Comparison of ENCODE assay signal across 26 cellular contexts in the genomic region with DNA sequence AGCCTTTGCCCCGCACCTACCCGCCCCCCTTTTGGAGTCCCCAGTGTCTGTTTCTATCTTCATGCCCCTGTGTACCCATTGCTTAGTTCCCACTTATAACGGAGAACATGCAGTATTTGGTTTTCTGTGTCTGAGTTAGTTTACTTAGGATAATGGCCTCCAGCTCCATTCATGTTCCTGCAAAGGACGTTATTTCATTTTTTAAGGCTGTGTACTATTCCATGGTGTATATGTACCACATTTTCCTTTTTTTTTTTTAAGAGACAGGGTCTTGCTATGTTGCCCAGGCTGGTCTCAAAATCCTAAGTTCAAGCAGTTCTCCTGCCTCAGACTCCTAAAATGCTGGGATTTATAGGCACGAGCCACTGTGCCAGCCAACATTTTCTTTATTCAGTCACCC. TPM values are rescaled to one million over a fixed set of nuclear protein-coding genes. Genes with fewer than 3 reads are reported as not detected.
"Had no signal": no experiment of that assay in that cellular context is flagged by ENCODE, and none has a peak within 500 bp of the region (broad histone marks: within the 10 kb centered on the region; RNA-seq: fewer than 3 reads in every experiment).

No MANE protein-coding gene starts in this region.

- H3K4me2 ChIP-seq: PC-9 had no signal

- H3K4me3 Mint-ChIP-seq: activated CD4-positive, alpha-beta T cell treated with anti-CD3 and anti-CD28 coated beads, Interleukin-2, amount 10 ng/mL, durations not matched to agents 24 days and 14 days; activated naive CD4-positive, alpha-beta T cell treated with anti-CD3 and anti-CD28 coated beads, Interleukin-2, amount 10 ng/mL, durations not matched to agents 7 days and 5 days; activated naive CD8-positive, alpha-beta T cell; activated naive CD8-positive, alpha-beta T cell treated with anti-CD3 and anti-CD28 coated beads, Interleukin-2, amount 50 U/mL, for 24 hours; activated T-cell treated with anti-CD3 and anti-CD28 coated beads, Interleukin-2, amount 50 U/mL, for 4 hours; activated T-helper 1 cell treated with anti-CD3 and anti-CD28 coated beads, Interleukin-12 subunit alpha, Interleukin-12 subunit beta, Interleukin-2, Interleukin-4 antibody, amounts not matched to agents 30 ng/mL and 10 ng/mL and 1 ng/mL, durations not matched to agents 14 hours and 24 hours and 36 hours; T-helper 1 cell treated with Interleukin-12 subunit alpha and Interleukin-12 subunit beta and Interleukin-4 antibody, amounts not matched to agents 30 μg/mL and 1 μg/mL, for 36 hours had no signal

- H2AFZ ChIP-seq: PC-9 had no signal

- ATAC-seq: activated naive CD8-positive, alpha-beta T cell treated with anti-CD3 and anti-CD28 coated beads, Interleukin-2, amount 50 U/mL, for 24 hours had no signal

- DNase-seq: activated CD4-positive, alpha-beta T cell treated with anti-CD3 and anti-CD28 coated beads, Interleukin-2, amount 10 ng/mL, durations not matched to agents 24 days and 14 days; activated CD4-positive, alpha-beta T cell treated with anti-CD3 and anti-CD28 coated beads, Interleukin-2, amount 50 U/mL, for 4 hours; activated naive CD4-positive, alpha-beta T cell treated with anti-CD3 and anti-CD28 coated beads, Interleukin-2, amount 10 ng/mL, durations not matched to agents 7 days and 5 days; activated naive CD8-positive, alpha-beta T cell treated with anti-CD3 and anti-CD28 coated beads, Interleukin-2, amount 50 U/mL, for 24 hours; activated T-cell treated with anti-CD3 and anti-CD28 coated beads, Interleukin-2, amount 50 U/mL, for 4 hours; anterior cingulate cortex; caudate nucleus; cerebellar nuclear complex; KG1; MM.1S; NCI-H1092; NCI-H1436 treated with DMSO at 0.1 percent for 48 hours; NCI-H1694 treated with DMSO at 0.1 percent for 48 hours; NCI-H2029; NCI-H345; NCI-H524 treated with DMSO at 0.1 percent for 48 hours; PC-9; T-helper 9 cell had no signal

- H3K9me3 Mint-ChIP-seq: activated CD4-positive, alpha-beta T cell treated with anti-CD3 and anti-CD28 coated beads, Interleukin-2, amount 10 ng/mL, durations not matched to agents 24 days and 14 days; activated naive CD4-positive, alpha-beta T cell treated with anti-CD3 and anti-CD28 coated beads, Interleukin-2, amount 10 ng/mL, durations not matched to agents 7 days and 5 days; activated naive CD8-positive, alpha-beta T cell treated with anti-CD3 and anti-CD28 coated beads, Interleukin-2, amount 50 U/mL, for 24 hours; activated T-cell treated with anti-CD3 and anti-CD28 coated beads, Interleukin-2, amount 50 U/mL, for 4 hours; activated T-helper 1 cell treated with anti-CD3 and anti-CD28 coated beads, Interleukin-12 subunit alpha, Interleukin-12 subunit beta, Interleukin-2, Interleukin-4 antibody, amounts not matched to agents 30 ng/mL and 10 ng/mL and 1 ng/mL, durations not matched to agents 14 hours and 24 hours and 36 hours; brain; T-helper 1 cell treated with Interleukin-12 subunit alpha and Interleukin-12 subunit beta and Interleukin-4 antibody, amounts not matched to agents 30 μg/mL and 1 μg/mL, for 36 hours had no signal

- H3K4me3 ChIP-seq: PC-9 had no signal

- H3K27ac ChIP-seq: PC-9 had no signal

- H3K27ac Mint-ChIP-seq: activated CD4-positive, alpha-beta T cell treated with anti-CD3 and anti-CD28 coated beads, Interleukin-2, amount 10 ng/mL, durations not matched to agents 24 days and 14 days; activated naive CD4-positive, alpha-beta T cell treated with anti-CD3 and anti-CD28 coated beads, Interleukin-2, amount 10 ng/mL, durations not matched to agents 7 days and 5 days; activated naive CD8-positive, alpha-beta T cell; activated naive CD8-positive, alpha-beta T cell treated with anti-CD3 and anti-CD28 coated beads, Interleukin-2, amount 50 U/mL, for 24 hours; activated T-helper 1 cell treated with anti-CD3 and anti-CD28 coated beads, Interleukin-12 subunit alpha, Interleukin-12 subunit beta, Interleukin-2, Interleukin-4 antibody, amounts not matched to agents 30 ng/mL and 10 ng/mL and 1 ng/mL, durations not matched to agents 14 hours and 24 hours and 36 hours had no signal

RNA-seq across cellular contexts. Expression of a gene that starts 15.1 kb away (rescaled TPM):
- total RNA-seq: activated CD4-positive, alpha-beta T cell treated with anti-CD3 and anti-CD28 coated beads, Interleukin-2, amount 10 ng/mL, durations not matched to agents 24 days and 14 days; activated T-cell treated with anti-CD3 and anti-CD28 coated beads, Interleukin-2, amount 50 U/mL, for 4 hours; activated T-helper 1 cell treated with anti-CD3 and anti-CD28 coated beads, Interleukin-12 subunit alpha, Interleukin-12 subunit beta, Interleukin-2, Interleukin-4 antibody, amounts not matched to agents 30 ng/mL and 10 ng/mL and 1 ng/mL, durations not matched to agents 14 hours and 24 hours and 36 hours; NCI-H460; OCI-LY7; Right ventricle myocardium superior had no signal

RNA-seq across cellular contexts. Expression of a gene that starts 39.7 kb away (rescaled TPM):
- total RNA-seq: activated CD4-positive, alpha-beta T cell treated with anti-CD3 and anti-CD28 coated beads, Interleukin-2, amount 10 ng/mL, durations not matched to agents 24 days and 14 days; activated T-cell treated with anti-CD3 and anti-CD28 coated beads, Interleukin-2, amount 50 U/mL, for 4 hours; activated T-helper 1 cell treated with anti-CD3 and anti-CD28 coated beads, Interleukin-12 subunit alpha, Interleukin-12 subunit beta, Interleukin-2, Interleukin-4 antibody, amounts not matched to agents 30 ng/mL and 10 ng/mL and 1 ng/mL, durations not matched to agents 14 hours and 24 hours and 36 hours; bronchial epithelial cell; NCI-H460; OCI-LY7; PC-9 had no signal
